30 cellular contexts compared by ENCODE assay signal in the genomic region with DNA sequence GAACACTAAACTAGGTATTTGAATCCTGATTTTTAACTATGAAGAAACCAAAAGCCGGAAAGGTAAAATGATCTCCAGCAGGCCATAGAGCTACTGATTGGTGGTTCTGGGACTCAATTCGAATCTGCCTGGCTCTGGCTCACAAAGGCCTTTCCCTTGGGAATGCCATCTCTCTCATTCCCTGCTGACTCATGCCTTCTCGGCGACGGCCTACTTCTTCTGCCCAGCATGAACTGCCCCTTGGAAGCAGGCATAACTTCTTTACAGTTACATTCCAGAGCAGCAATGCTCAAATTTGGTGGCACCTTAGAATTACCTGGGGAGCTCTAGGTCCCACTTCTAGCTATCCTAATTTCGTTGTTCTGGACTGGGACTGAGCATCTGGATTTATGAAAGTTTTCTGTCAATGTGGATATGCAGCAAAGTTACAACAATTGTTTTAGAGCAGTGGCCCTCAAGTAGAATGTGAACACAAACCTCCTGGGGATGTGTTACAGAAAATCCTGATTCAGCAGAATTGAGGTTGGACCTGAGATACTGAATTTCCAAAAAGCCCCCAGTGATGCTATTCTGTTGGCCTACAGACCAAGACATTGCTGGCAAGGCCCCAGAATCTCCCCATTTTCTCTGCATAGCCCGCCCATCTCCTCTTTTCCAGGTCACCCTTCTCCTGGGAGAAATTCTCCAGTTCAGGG.
DNase-seq lines count a peak whose midpoint lies in the region; ATAC-seq, FAIRE-seq and TF ChIP-seq lines count a peak whose summit lies in the region.
"Had no signal": no experiment of that assay in that cellular context is flagged by ENCODE, and none has a peak within 500 bp of the region (broad histone marks: within the 10 kb centered on the region; RNA-seq: fewer than 3 reads in every experiment).

No MANE protein-coding gene starts in this region.

- in situ Hi-C loops in brain microvascular endothelial cell (cut with HindIII; ENCODE audit: low pct_ligation_motif_present, low sequenced_read_pairs) = no loop called here

- H3K4me1 ChIP-seq in A549 (no peaks in the 10 kb centered on the region), astrocyte (ENCODE audit: insufficient read depth, low read length) (no peaks in the 10 kb centered on the region)
- H3K4me1 ChIP-seq: BLaER1, body of pancreas, foreskin keratinocyte, heart left ventricle, left ventricle myocardium inferior, tibial artery had no signal

- H3K27ac Mint-ChIP-seq in astrocyte (ENCODE audit: unreplicated experiment) = peak overlapping the region; percentile 53
- H3K27ac Mint-ChIP-seq: IgD-negative memory B cell; nephron; stimulated activated naive CD8-positive, alpha-beta T cell treated with anti-CD3 and anti-CD28 coated beads, Interleukin-15, amount 100 ng/mL, for 72 hours had no signal

- TF ChIP-seq POLR2A in A549 (IDR thresholded peaks at IDR 0.05; ENCODE audit: low read length) = no peak

- H3K27ac ChIP-seq in A549 (no peak overlapping the region), astrocyte (ENCODE audit: low read depth, low read length) (no peak overlapping the region), brain microvascular endothelial cell (no peak overlapping the region)
- H3K27ac ChIP-seq: BLaER1, body of pancreas, epithelial cell of prostate, foreskin keratinocyte, heart left ventricle, left ventricle myocardium inferior, tibial artery had no signal

- FAIRE-seq in A549 (lab: Jason Lieb, UNC) = no peak
- FAIRE-seq in astrocyte (lab: Jason Lieb, UNC) = no peak
- FAIRE-seq: RCC 7860 had no signal

- POLR2A ChIA-PET in A549 (lab: Yijun Ruan, JAX) = no interaction called here

- H3K4me3 ChIP-seq in A549 (no peak overlapping the region), astrocyte (ENCODE audit: insufficient read depth, low read depth, low read length) (no peak overlapping the region), brain microvascular endothelial cell (ENCODE audit: low read depth, low read length) (no peak overlapping the region)
- H3K4me3 ChIP-seq: BLaER1, body of pancreas, heart left ventricle, left ventricle myocardium inferior, smooth muscle cell, tibial artery had no signal

- peaks cover 7% of the 10 kb centered on the region for H3K9me3 Mint-ChIP-seq in astrocyte (ENCODE audit: unreplicated experiment)

- H3K9me3 ChIP-seq in A549 (no peaks in the 10 kb centered on the region), astrocyte (ENCODE audit: insufficient read depth, low read depth, low read length) (no peaks in the 10 kb centered on the region)
- H3K9me3 ChIP-seq: BLaER1, body of pancreas, tibial artery had no signal

- no peaks in the 10 kb centered on the region for H3K36me3 Mint-ChIP-seq in astrocyte (ENCODE audit: low read depth, unreplicated experiment)
- H3K36me3 Mint-ChIP-seq: IgD-negative memory B cell had no signal

- H3K36me3 ChIP-seq in astrocyte (ENCODE audit: insufficient read depth, low read length) (no peaks in the 10 kb centered on the region), brain microvascular endothelial cell (replicated peaks) (no peaks in the 10 kb centered on the region)
- H3K36me3 ChIP-seq: BLaER1, heart left ventricle, left ventricle myocardium inferior, tibial artery had no signal

- no peak overlapping the region for H3K4me3 Mint-ChIP-seq in astrocyte (ENCODE audit: unreplicated experiment)
- H3K4me3 Mint-ChIP-seq: IgD-negative memory B cell; nephron; stimulated activated naive CD8-positive, alpha-beta T cell treated with anti-CD3 and anti-CD28 coated beads, Interleukin-15, amount 100 ng/mL, for 72 hours had no signal

- TF ChIP-seq CTCF in A549 (IDR thresholded peaks at IDR 0.05) (no peak), astrocyte (IDR thresholded peaks at IDR 0.05; ENCODE audit: insufficient read depth, low read depth, low read length) (no peak), brain microvascular endothelial cell (IDR thresholded peaks at IDR 0.05; ENCODE audit: low read depth, low read length, missing control alignments) (no peak)

- CTCF ChIA-PET in A549 (lab: Yijun Ruan, JAX) = no interaction called here

- H4K20me1 ChIP-seq in astrocyte (ENCODE audit: insufficient read depth, low read length) = no peaks in the 10 kb centered on the region
- H4K20me1 ChIP-seq: BLaER1 had no signal

- TF ChIP-seq EP300 in A549 (IDR thresholded peaks at IDR 0.05) = no peak

- ATAC-seq in A549 = no peak
- no peak for ATAC-seq in HG03439 (IDR thresholded peaks at IDR 0.05; ENCODE audit: unreplicated experiment)
- ATAC-seq: body of pancreas; foreskin keratinocyte; heart left ventricle; stimulated activated naive CD8-positive, alpha-beta T cell treated with anti-CD3 and anti-CD28 coated beads, Interleukin-15, amount 100 ng/mL, for 72 hours had no signal

- no peak overlapping the region for H2AFZ ChIP-seq in astrocyte (ENCODE audit: low read depth, low read length)

- no peaks in the 10 kb centered on the region for H3K27me3 ChIP-seq in astrocyte (ENCODE audit: insufficient read depth, low read length)
- H3K27me3 ChIP-seq in brain microvascular endothelial cell (replicated peaks) = no peaks in the 10 kb centered on the region
- H3K27me3 ChIP-seq: BLaER1, body of pancreas, foreskin keratinocyte, heart left ventricle, tibial artery had no signal

- peaks cover 10% of the 10 kb centered on the region for H3K4me1 Mint-ChIP-seq in astrocyte (ENCODE audit: low read depth, unreplicated experiment)
- H3K4me1 Mint-ChIP-seq: IgD-negative memory B cell; nephron; stimulated activated naive CD8-positive, alpha-beta T cell treated with anti-CD3 and anti-CD28 coated beads, Interleukin-15, amount 100 ng/mL, for 72 hours had no signal

- H3K27me3 Mint-ChIP-seq in astrocyte (ENCODE audit: low read depth, unreplicated experiment) = no peaks in the 10 kb centered on the region
- H3K27me3 Mint-ChIP-seq: IgD-negative memory B cell; stimulated activated naive CD8-positive, alpha-beta T cell treated with anti-CD3 and anti-CD28 coated beads, Interleukin-15, amount 100 ng/mL, for 72 hours had no signal

- WGBS in A549 (ENCODE audit: missing lambda C conversion rate) = 28% methylated on average over 7 of the region's 7 CpGs

- TF ChIP-seq RAD21 in A549 (conservative IDR thresholded peaks at IDR 0.05 in 1 of 2, IDR thresholded peaks at IDR 0.05 in 1 of 2) = no peak

- H3K4me2 ChIP-seq in A549 (no peak overlapping the region), astrocyte (ENCODE audit: low read length) (no peak overlapping the region)
- H3K4me2 ChIP-seq: BLaER1, smooth muscle cell had no signal

- DNase-seq in A549 (ENCODE audit: low read depth in 1 of 2, low spot score in 1 of 2) (no peak), GM04504 (ENCODE audit: low read depth) (peak; percentile 10), astrocyte (ENCODE audit: low read depth) (no peak), iPS DF 19.7 (ENCODE audit: low read depth, low spot score) (peak; percentile 23), cerebellar nuclear complex (lab: John Stamatoyannopoulos, UW) (no peak), brain microvascular endothelial cell (no peak), Ammon's horn (ENCODE audit: low spot score) (no peak)
- DNase-seq: activated CD4-positive, alpha-beta T cell treated with anti-CD3 and anti-CD28 coated beads, Interleukin-2, amount 50 U/mL, for 1 hour; activated naive CD4-positive, alpha-beta T cell treated with Interleukin-2 at 50 U/mL for 16 hours; body of pancreas; DMS79; foreskin keratinocyte; heart left ventricle; left ventricle myocardium inferior; NCI-H2029; NCI-H345; NCI-H774; stimulated activated CD4-positive, alpha-beta T cell treated with anti-CD3 and anti-CD28 coated beads, Interleukin-1b, Interleukin-23, amount 100 ng/mL, for 48 hours; stimulated activated CD8-positive, alpha-beta memory T cell treated with anti-CD3 and anti-CD28 coated beads, Interleukin-4, amount 100 ng/mL, for 48 hours; stimulated activated naive CD8-positive, alpha-beta T cell treated with anti-CD3 and anti-CD28 coated beads, Interleukin-15, amount 100 ng/mL, for 72 hours; SW 1271; T-helper 9 cell; tibial artery had no signal

- no peaks in the 10 kb centered on the region for H3K79me2 ChIP-seq in astrocyte (ENCODE audit: insufficient read depth, low read length)

- H3K9ac ChIP-seq in astrocyte (ENCODE audit: low read length) = no peak overlapping the region
- H3K9ac ChIP-seq: BLaER1 had no signal

TF ChIP-seq in A549, 52 proteins besides CTCF, POLR2A, EP300 and RAD21:
- TF ChIP-seq, protein P1, sequence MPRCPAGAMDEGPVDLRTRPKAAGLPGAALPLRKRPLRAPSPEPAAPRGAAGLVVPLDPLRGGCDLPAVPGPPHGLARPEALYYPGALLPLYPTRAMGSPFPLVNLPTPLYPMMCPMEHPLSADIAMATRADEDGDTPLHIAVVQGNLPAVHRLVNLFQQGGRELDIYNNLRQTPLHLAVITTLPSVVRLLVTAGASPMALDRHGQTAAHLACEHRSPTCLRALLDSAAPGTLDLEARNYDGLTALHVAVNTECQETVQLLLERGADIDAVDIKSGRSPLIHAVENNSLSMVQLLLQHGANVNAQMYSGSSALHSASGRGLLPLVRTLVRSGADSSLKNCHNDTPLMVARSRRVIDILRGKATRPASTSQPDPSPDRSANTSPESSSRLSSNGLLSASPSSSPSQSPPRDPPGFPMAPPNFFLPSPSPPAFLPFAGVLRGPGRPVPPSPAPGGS (IDR thresholded peaks at IDR 0.05) = no peak
- peak; percentile 67 for TF ChIP-seq MAFK (IDR thresholded peaks at IDR 0.05; ENCODE audit: partially characterized antibody)

Comparison
In these comparisons a context has a peak if more than half of its experiments do, and no peak if none do; other contexts are left out.
1. DNase-seq: peak in GM04504 (single experiment) and iPS DF 19.7 (single experiment); none in A549 (0 of 2), astrocyte (single experiment), cerebellar nuclear complex (0 of 2), brain microvascular endothelial cell (single experiment) and Ammon's horn (single experiment).